ENCODE assay signal across 8 cellular contexts in the genomic region with DNA sequence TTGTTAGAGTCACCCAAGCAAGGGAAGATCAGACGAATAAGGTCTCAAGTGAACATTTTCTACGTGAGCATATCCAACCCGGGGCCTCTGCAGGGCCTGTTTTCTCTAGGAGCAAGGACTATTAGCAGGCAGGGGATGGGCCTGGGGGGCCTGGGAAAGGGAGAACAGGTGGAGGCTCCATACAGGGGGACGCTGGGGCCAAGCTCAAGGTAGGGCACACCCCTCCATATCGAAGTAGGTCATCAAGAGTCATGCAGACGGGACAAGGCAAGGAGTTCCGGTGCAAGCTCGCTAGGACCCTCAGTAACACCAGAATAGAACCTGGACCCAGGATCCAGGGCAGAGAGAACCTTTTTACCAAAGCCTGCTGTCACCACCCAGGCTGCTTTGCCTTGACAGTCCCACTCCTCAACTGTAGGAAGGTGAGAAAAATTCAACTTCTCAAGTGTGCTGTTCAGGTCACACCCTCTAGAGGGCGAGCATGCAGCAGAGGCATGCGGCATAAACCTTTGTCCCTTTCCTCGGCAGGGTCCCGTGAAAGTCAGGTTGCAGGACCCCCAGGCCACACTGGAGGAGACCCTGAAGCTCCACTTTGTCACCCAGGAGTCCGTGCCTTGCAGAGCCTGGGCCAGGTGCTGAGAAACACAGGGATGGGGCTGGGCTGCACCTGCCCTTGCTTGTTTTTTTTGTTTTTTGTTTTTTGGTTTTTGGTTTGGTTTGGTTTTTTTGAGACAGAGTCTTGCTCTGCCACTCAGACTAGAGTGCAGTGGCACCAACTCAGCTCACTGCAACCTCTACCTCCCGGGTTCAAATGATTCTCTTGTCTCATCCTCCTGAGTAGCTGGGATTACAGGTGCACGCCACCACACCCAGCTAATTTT. TPM values are rescaled to one million over a fixed set of nuclear protein-coding genes. Genes with fewer than 3 reads are reported as not detected.
DNase-seq lines count a peak whose midpoint lies in the region; ATAC-seq and TF ChIP-seq lines count a peak whose summit lies in the region.

No MANE protein-coding gene starts in this region.

- H3K4me1 ChIP-seq in Loucy (ENCODE audit: insufficient read depth, low read length, poor library complexity, severe bottlenecking) (no peaks in the 10 kb centered on the region), trophoblast cell (ENCODE audit: control insufficient read depth in 1 of 2, insufficient read depth in 2 of 2, low read length in 2 of 2) (no peaks in the 10 kb centered on the region)

- H4K20me1 ChIP-seq in Loucy (ENCODE audit: insufficient read depth, low read length, poor library complexity, severe bottlenecking) = no peaks in the 10 kb centered on the region

- WGBS in trophoblast cell (ENCODE audit: extremely low coverage, insufficient coverage, insufficient read length) = no CpG with 5 or more reads among the region's 15 CpGs

- no peak overlapping the region for H3K27ac ChIP-seq in trophoblast cell (ENCODE audit: low read depth, low read length)

- H3K4me2 ChIP-seq in Loucy (ENCODE audit: low read depth, low read length, poor library complexity, severe bottlenecking) = peak overlapping the region; percentile 51
- H3K4me2 ChIP-seq in trophoblast cell (ENCODE audit: low read length) = no peak overlapping the region

- no peak overlapping the region for H2BK12ac ChIP-seq in trophoblast cell (ENCODE audit: low read length)

- H3K4me3 ChIP-seq in Loucy (ENCODE audit: low read length, poor library complexity, severe bottlenecking) (no peak overlapping the region), epithelial cell of esophagus (ENCODE audit: low read length) (no peak overlapping the region), trophoblast cell (ENCODE audit: low read depth, low read length) (no peak overlapping the region)

- peak; percentile 92 for TF ChIP-seq CTCF in Loucy (conservative IDR thresholded peaks at IDR 0.05; ENCODE audit: low read length)
- TF ChIP-seq CTCF in epithelial cell of esophagus (IDR thresholded peaks at IDR 0.05; ENCODE audit: insufficient read depth, low read depth, low read length, missing control alignments) = peak; percentile 86

- no peak overlapping the region for H4K91ac ChIP-seq in trophoblast cell (ENCODE audit: low read depth, low read length)

- no peak overlapping the region for H2BK120ac ChIP-seq in trophoblast cell (ENCODE audit: insufficient read depth, low read length, poor library complexity)

- no peak overlapping the region for H3K23ac ChIP-seq in trophoblast cell (ENCODE audit: low read length)

- H3K36me3 ChIP-seq in Loucy (ENCODE audit: insufficient read depth, low read length) (no peaks in the 10 kb centered on the region), trophoblast cell (ENCODE audit: control insufficient read depth in 1 of 2, insufficient read depth in 2 of 2, low read length in 2 of 2) (no peaks in the 10 kb centered on the region)

- no peak overlapping the region for H2BK5ac ChIP-seq in trophoblast cell (ENCODE audit: low read depth, low read length, poor library complexity)

- no peak overlapping the region for H3K18ac ChIP-seq in trophoblast cell (ENCODE audit: low read length)

- H3K9me3 ChIP-seq in Loucy (ENCODE audit: insufficient read depth, low read depth, low read length) = no peaks in the 10 kb centered on the region
- H3K9me3 ChIP-seq in trophoblast cell (ENCODE audit: insufficient read depth, low read depth, low read length) = peaks cover 3% of the 10 kb centered on the region

- peak overlapping the region; percentile 29 for H3K9ac ChIP-seq in Loucy (ENCODE audit: low read depth, low read length, poor library complexity, severe bottlenecking)
- no peak overlapping the region for H3K9ac ChIP-seq in trophoblast cell (ENCODE audit: low read length)

- H3K79me2 ChIP-seq in Loucy (ENCODE audit: insufficient read depth, low read length) (no peaks in the 10 kb centered on the region), trophoblast cell (ENCODE audit: control insufficient read depth, insufficient read depth, low read length, poor library complexity) (no peaks in the 10 kb centered on the region)

- peak; percentile 71 for DNase-seq in ELF-1 (ENCODE audit: low read depth, low spot score)
- DNase-seq in activated CD4-positive, alpha-beta T cell treated with anti-CD3 and anti-CD28 coated beads, Interleukin-2, amount 50 U/mL, for 4 hours = peak; percentile 26 to 31
- peak; percentile 51 for DNase-seq in epithelial cell of esophagus (ENCODE audit: low read depth)
- peak; percentile 26 to 74 for DNase-seq in trophoblast cell
- no peak for DNase-seq in globus pallidus (ENCODE audit: low spot score)

- H3K79me1 ChIP-seq in trophoblast cell (ENCODE audit: low read length) = no peaks in the 10 kb centered on the region

- H4K12ac ChIP-seq in trophoblast cell (ENCODE audit: low read depth, low read length) = no peak overlapping the region

- no peak overlapping the region for H3K4ac ChIP-seq in trophoblast cell (ENCODE audit: low read depth, low read length)

- no peak overlapping the region for H2AK5ac ChIP-seq in trophoblast cell (ENCODE audit: low read length)

- H3K9me2 ChIP-seq in Loucy (replicated peaks; ENCODE audit: low read depth, low read length) = no peaks in the 10 kb centered on the region

- no peaks in the 10 kb centered on the region for H3K27me3 ChIP-seq in Loucy (ENCODE audit: insufficient read depth, low read length, poor library complexity, severe bottlenecking)
- no peaks in the 10 kb centered on the region for H3K27me3 ChIP-seq in trophoblast cell (ENCODE audit: insufficient read depth, low read length)

- ATAC-seq in HG02571 (IDR thresholded peaks at IDR 0.05; ENCODE audit: unreplicated experiment) (no peak), HG03039 (IDR thresholded peaks at IDR 0.05; ENCODE audit: unreplicated experiment) (no peak)

- no peak overlapping the region for H3K14ac ChIP-seq in trophoblast cell (ENCODE audit: low read length)

- H4K8ac ChIP-seq in trophoblast cell (ENCODE audit: low read depth, low read length) = no peak overlapping the region

- H2AFZ ChIP-seq in Loucy (ENCODE audit: low read length) (peak overlapping the region; percentile 98), trophoblast cell (ENCODE audit: insufficient read depth, low read length, poor library complexity) (no peak overlapping the region)

- no peaks in the 10 kb centered on the region for H3F3A ChIP-seq in Loucy (ENCODE audit: low read depth)

RNA-seq across cellular contexts. Expression of gene APOBEC3B, which starts 8.6 kb away (rescaled TPM):
- polyA plus RNA-seq in trophoblast cell (2013) = 2.4 and 2.5 TPM in 2 replicates

RNA-seq across cellular contexts. Expression of gene APOBEC3A, which starts 16.1 kb away (rescaled TPM):
- not detected in 2 replicates for polyA plus RNA-seq in trophoblast cell (2013)

RNA-seq across cellular contexts. Expression of gene APOBEC3C, which starts 40.5 kb away (rescaled TPM):
- polyA plus RNA-seq in trophoblast cell (2013) = 34.2 and 34.6 TPM in 2 replicates

RNA-seq across cellular contexts. Expression of gene APOBEC3D, which starts 47.4 kb away (rescaled TPM):
- 1.9 and 2.1 TPM in 2 replicates for polyA plus RNA-seq in trophoblast cell (2013)
